ENCODE assay signal across 19 cellular contexts in the genomic region with DNA sequence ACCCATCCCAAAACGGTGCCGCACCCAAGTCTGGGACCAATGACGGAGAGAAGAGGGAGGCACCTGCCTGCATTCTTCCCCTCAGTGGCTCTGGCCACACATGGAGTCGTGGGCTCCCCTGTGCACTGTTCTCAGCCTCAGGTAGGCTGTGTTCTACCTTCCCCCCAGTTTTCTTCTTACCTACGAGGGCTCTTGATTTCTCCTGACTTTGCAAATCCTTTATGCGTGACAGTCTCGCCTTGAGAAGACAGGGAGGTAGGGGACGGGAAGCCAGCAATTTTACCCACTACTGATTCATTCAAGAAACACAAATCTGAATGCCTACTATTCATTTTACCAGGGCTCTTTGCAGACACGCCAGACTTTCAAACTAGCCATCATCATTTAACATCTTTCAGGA.
A peak's percentile ranks its signal among the peaks of the same experiment; 100 is the strongest.
DNase-seq lines count a peak whose midpoint lies in the region; ATAC-seq and TF ChIP-seq lines count a peak whose summit lies in the region.
"Had no signal": no experiment of that assay in that cellular context is flagged by ENCODE, and none has a peak within 500 bp of the region (broad histone marks: within the 10 kb centered on the region; RNA-seq: fewer than 3 reads in every experiment).

No MANE protein-coding gene starts in this region.

- H3K9me3 Mint-ChIP-seq in H9, result no peaks in the 10 kb centered on the region
- no peaks in the 10 kb centered on the region for H3K9me3 Mint-ChIP-seq in endodermal cell
- H3K9me3 Mint-ChIP-seq: CD8-positive, alpha-beta T cell; HFFc6 had no signal

- H3K4me3 ChIP-seq in endodermal cell (ENCODE audit: low read length) (no peak overlapping the region), parathyroid adenoma (ENCODE audit: low read depth, low read length) (no peak overlapping the region)
- H3K4me3 ChIP-seq: BLaER1, GM12878, HAP-1 had no signal

- no peak overlapping the region for H3K14ac ChIP-seq in H9 (ENCODE audit: insufficient read depth, low read length)

- H3K27ac ChIP-seq in H9 (ENCODE audit: insufficient read length, low read depth, low read length) (no peak overlapping the region), endodermal cell (ENCODE audit: low read depth, low read length) (no peak overlapping the region), parathyroid adenoma (peak overlapping the region; percentile 86)
- H3K27ac ChIP-seq: 22Rv1, BLaER1, C4-2B had no signal

- H3K4me3 Mint-ChIP-seq in H9, result no peak overlapping the region
- no peak overlapping the region for H3K4me3 Mint-ChIP-seq in endodermal cell
- H3K4me3 Mint-ChIP-seq: B cell; CD4-positive, CD25-positive, alpha-beta regulatory T cell; CD8-positive, alpha-beta T cell; HFFc6 had no signal

- H3K9ac ChIP-seq in H9 (ENCODE audit: extremely low read depth, insufficient read length, low read length), result no peak overlapping the region
- H3K9ac ChIP-seq in endodermal cell (ENCODE audit: extremely low read depth, low read length, poor library complexity, severe bottlenecking), result no peak overlapping the region
- H3K9ac ChIP-seq in parathyroid adenoma, result no peak overlapping the region
- H3K9ac ChIP-seq: BLaER1 had no signal

- H3K4me1 Mint-ChIP-seq in H9 (peaks cover 36 to 37% of the 10 kb centered on the region in 2 experiments), endodermal cell (peaks cover 6% of the 10 kb centered on the region)
- H3K4me1 Mint-ChIP-seq: B cell; CD4-positive, CD25-positive, alpha-beta regulatory T cell had no signal

- H4K8ac ChIP-seq in H9 (replicated peaks; ENCODE audit: insufficient read length, low read depth, low read length), result no peak overlapping the region

- no peaks in the 10 kb centered on the region for H3K79me1 ChIP-seq in H9 (ENCODE audit: insufficient read depth, low read depth, low read length, poor library complexity, severe bottlenecking)

- H3K9me3 ChIP-seq in H9 (ENCODE audit: control insufficient read depth, low read depth, low read length), result no peaks in the 10 kb centered on the region
- H3K9me3 ChIP-seq in endodermal cell (ENCODE audit: control insufficient read depth, low read length), result no peaks in the 10 kb centered on the region
- H3K9me3 ChIP-seq in parathyroid adenoma (ENCODE audit: control insufficient read depth, low read length), result no peaks in the 10 kb centered on the region
- H3K9me3 ChIP-seq: BLaER1, HAP-1 had no signal

- H2BK5ac ChIP-seq in H9 (ENCODE audit: insufficient read length, low read length), result no peak overlapping the region

- H2AFZ ChIP-seq in H9 (ENCODE audit: low read length), result no peak overlapping the region
- no peak overlapping the region for H2AFZ ChIP-seq in parathyroid adenoma

- no peak overlapping the region for H2BK12ac ChIP-seq in H9 (ENCODE audit: insufficient read length, low read depth, low read length)

- no peak overlapping the region for H3K18ac ChIP-seq in H9 (ENCODE audit: insufficient read length, low read depth, low read length)

- no peak overlapping the region for H4K5ac ChIP-seq in H9 (ENCODE audit: insufficient read length, low read depth, low read length)

- H3K27ac Mint-ChIP-seq in H9 (peak overlapping the region; percentile 8 to 82 (median 38); a peak in 2 of 7 replicates), endodermal cell (peak overlapping the region; percentile 22)
- H3K27ac Mint-ChIP-seq: B cell; CD8-positive, alpha-beta T cell; HFFc6 had no signal

- H3K36me3 ChIP-seq in endodermal cell (ENCODE audit: control insufficient read depth, insufficient read depth, low read length), result no peaks in the 10 kb centered on the region
- H3K36me3 ChIP-seq in parathyroid adenoma (ENCODE audit: control insufficient read depth, insufficient read depth, low read length), result no peaks in the 10 kb centered on the region
- H3K36me3 ChIP-seq: BLaER1, HAP-1 had no signal

- H3K4me1 ChIP-seq in H9 (ENCODE audit: insufficient read depth, low read length), result peaks cover 15% of the 10 kb centered on the region
- H3K4me1 ChIP-seq in endodermal cell (ENCODE audit: control insufficient read depth, insufficient read depth, low read length), result no peaks in the 10 kb centered on the region
- H3K4me1 ChIP-seq in parathyroid adenoma, result peaks cover 20% of the 10 kb centered on the region
- H3K4me1 ChIP-seq: BLaER1, HAP-1 had no signal

- H3K4me2 ChIP-seq in H9 (ENCODE audit: insufficient read depth, insufficient read length, low read length) (no peak overlapping the region), parathyroid adenoma (ENCODE audit: low read length) (no peak overlapping the region)
- H3K4me2 ChIP-seq: BLaER1 had no signal

- no peak overlapping the region for H3K4ac ChIP-seq in H9 (ENCODE audit: low read depth, low read length)

- H3K56ac ChIP-seq in H9 (ENCODE audit: insufficient read length, low read depth, low read length), result no peak overlapping the region

- H2AK5ac ChIP-seq in H9 (ENCODE audit: insufficient read length, low read length), result no peak overlapping the region

- no CpG with 5 or more reads among the region's 9 CpGs for WGBS in H9 (ENCODE audit: extremely low coverage, insufficient read length, low lambda C conversion rate)
- 90 to 93% methylated on average over 8 of the region's 9 CpGs for WGBS in endodermal cell (ENCODE audit: insufficient coverage in 1 of 2, insufficient read length in 1 of 2), 2 experiments

- H2BK120ac ChIP-seq in H9 (ENCODE audit: low read depth, low read length, poor library complexity, severe bottlenecking), result no peak overlapping the region

- H2BK20ac ChIP-seq in H9 (ENCODE audit: low read depth, low read length, poor library complexity, severe bottlenecking), result no peak overlapping the region

- H3K23ac ChIP-seq in H9 (ENCODE audit: insufficient read length, low read depth, low read length), result no peak overlapping the region

- H3K36me3 Mint-ChIP-seq in H9 (ENCODE audit: insufficient read depth in 1 of 3, low read depth in 3 of 3) (no peaks in the 10 kb centered on the region), endodermal cell (ENCODE audit: low read depth) (peaks cover 3% of the 10 kb centered on the region)
- H3K36me3 Mint-ChIP-seq: CD4-positive, CD25-positive, alpha-beta regulatory T cell; CD8-positive, alpha-beta T cell had no signal

- H4K91ac ChIP-seq in H9 (ENCODE audit: insufficient read length, low read depth, low read length), result no peak overlapping the region

- no peak for ATAC-seq in HG03097 (IDR thresholded peaks at IDR 0.05; ENCODE audit: low FRiP score, unreplicated experiment)
- ATAC-seq: CD8-positive, alpha-beta T cell; GM12878 had no signal

- 0 out of 2 replicates have a peak overlapping the region, but pooled peaks have one; percentile 24 for H2BK15ac ChIP-seq in H9 (ENCODE audit: low read depth, low read length)

- DNase-seq in DMS79 (lab: John Stamatoyannopoulos, UW), result peak; percentile 12
- DNase-seq in H9, result no peak
- DNase-seq in endodermal cell, result no peak
- no peak for DNase-seq in GM10248 (ENCODE audit: extremely low spot score)
- DNase-seq in activated CD4-positive, alpha-beta T cell treated with anti-CD3 and anti-CD28 coated beads, Interleukin-2, amount 50 U/mL, for 1 hour, result no peak
- DNase-seq in OCI-M2 (lab: John Stamatoyannopoulos, UW; ENCODE audit: unreplicated experiment), result no peak
- DNase-seq: CD4-positive, CD25-positive, alpha-beta regulatory T cell; CD8-positive, alpha-beta T cell; DMS 273 treated with DMSO at 0.1 percent for 48 hours; DND-41; HFFc6 had no signal

- peaks cover 3% of the 10 kb centered on the region for H4K20me1 ChIP-seq in H9 (ENCODE audit: control insufficient read depth, insufficient read depth, insufficient read length)
- H4K20me1 ChIP-seq: BLaER1 had no signal

- no peaks in the 10 kb centered on the region for H3K23me2 ChIP-seq in H9 (ENCODE audit: insufficient read length, low read depth, low read length, poor library complexity, severe bottlenecking)

- no peak overlapping the region for H3T11ph ChIP-seq in H9 (ENCODE audit: low read length)

- H3K27me3 Mint-ChIP-seq in H9 (ENCODE audit: low read depth), result no peaks in the 10 kb centered on the region
- no peaks in the 10 kb centered on the region for H3K27me3 Mint-ChIP-seq in endodermal cell (ENCODE audit: insufficient read depth)
- H3K27me3 Mint-ChIP-seq: B cell; CD4-positive, CD25-positive, alpha-beta regulatory T cell had no signal

- TF ChIP-seq CTCF in H9 (conservative IDR thresholded peaks at IDR 0.05) (no peak), endodermal cell (conservative IDR thresholded peaks at IDR 0.05) (no peak), parathyroid adenoma (IDR thresholded peaks at IDR 0.05) (no peak), GM10248 (IDR thresholded peaks at IDR 0.05; ENCODE audit: control extremely low read depth, extremely low read depth, low read depth, missing control alignments) (no peak)

- CTCF ChIA-PET in GM10248 (lab: Yijun Ruan, JAX), result no interaction called here

- H3K27me3 ChIP-seq in H9 (ENCODE audit: insufficient read depth, low read length), result no peaks in the 10 kb centered on the region
- no peaks in the 10 kb centered on the region for H3K27me3 ChIP-seq in endodermal cell (ENCODE audit: control insufficient read depth, insufficient read depth, low read length, poor library complexity, severe bottlenecking)
- no peaks in the 10 kb centered on the region for H3K27me3 ChIP-seq in parathyroid adenoma (ENCODE audit: control insufficient read depth, insufficient read depth, low read length)
- H3K27me3 ChIP-seq: BLaER1 had no signal

- POLR2A ChIA-PET in GM10248 (lab: Yijun Ruan, JAX), result no interaction called here

- H3K79me2 ChIP-seq in H9 (ENCODE audit: insufficient read depth, low read length) (no peaks in the 10 kb centered on the region; the same call in 1 of the 2 replicates), parathyroid adenoma (peaks cover 8% of the 10 kb centered on the region)
